Comparison of ENCODE assay signal across 8 cellular contexts in the genomic region with DNA sequence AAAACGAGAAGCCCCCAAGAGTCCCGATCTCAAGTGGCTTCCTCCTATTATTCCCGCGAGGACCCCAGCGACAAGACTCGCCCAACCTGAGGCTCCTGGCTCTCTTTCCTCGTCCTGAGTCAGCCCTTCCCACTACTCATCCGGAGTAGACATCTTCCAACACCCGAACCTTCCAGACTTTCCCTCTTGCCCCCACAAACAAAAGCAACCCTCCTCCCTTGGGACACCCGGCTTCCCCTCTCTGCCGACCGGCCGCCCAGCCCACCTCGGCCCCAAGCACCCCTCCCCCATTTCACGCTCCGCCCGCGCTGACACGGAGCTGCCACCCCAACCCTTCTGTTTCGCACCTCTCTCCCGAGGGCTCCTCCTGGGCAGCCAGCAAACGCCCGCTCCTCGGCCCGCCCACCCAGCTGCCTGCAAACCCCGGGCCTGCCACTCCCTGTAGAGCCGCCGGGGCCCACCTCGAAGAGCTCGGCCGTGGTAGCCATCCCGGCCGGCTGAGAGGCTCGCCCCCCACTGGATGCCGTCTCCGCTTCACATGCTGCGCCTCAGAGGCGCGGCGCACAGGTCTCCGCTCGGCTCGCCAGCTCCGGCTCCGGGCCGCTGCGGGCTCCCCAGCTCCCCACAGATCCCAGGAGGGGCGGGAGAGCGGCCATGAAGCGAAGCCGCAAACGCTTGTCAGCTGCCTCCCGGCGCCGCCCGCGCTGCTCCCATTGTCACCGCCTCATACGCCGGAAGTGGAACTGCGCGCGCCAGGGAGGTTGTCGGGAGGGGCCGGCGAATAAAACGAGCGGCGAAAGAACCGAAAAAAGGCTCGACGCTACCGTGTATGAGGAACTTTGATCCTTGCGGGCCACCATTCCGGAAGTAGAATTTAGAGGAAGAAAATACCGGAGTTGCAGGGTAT. TPM values are rescaled to one million over a fixed set of nuclear protein-coding genes. Genes with fewer than 3 reads are reported as not detected.
DNase-seq lines count a peak whose midpoint lies in the region; TF ChIP-seq lines count a peak whose summit lies in the region.

A gene with protein sequence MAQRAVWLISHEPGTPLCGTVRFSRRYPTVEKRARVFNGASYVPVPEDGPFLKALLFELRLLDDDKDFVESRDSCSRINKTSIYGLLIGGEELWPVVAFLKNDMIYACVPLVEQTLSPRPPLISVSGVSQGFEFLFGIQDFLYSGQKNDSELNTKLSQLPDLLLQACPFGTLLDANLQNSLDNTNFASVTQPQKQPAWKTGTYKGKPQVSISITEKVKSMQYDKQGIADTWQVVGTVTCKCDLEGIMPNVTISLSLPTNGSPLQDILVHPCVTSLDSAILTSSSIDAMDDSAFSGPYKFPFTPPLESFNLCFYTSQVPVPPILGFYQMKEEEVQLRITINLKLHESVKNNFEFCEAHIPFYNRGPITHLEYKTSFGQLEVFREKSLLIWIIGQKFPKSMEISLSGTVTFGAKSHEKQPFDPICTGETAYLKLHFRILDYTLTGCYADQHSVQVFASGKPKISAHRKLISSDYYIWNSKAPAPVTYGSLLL (plus strand): TSS at position 811 of the 907 bp plus-strand sequence. CDS start 344 bp downstream, outside the sequence.
A gene with protein sequence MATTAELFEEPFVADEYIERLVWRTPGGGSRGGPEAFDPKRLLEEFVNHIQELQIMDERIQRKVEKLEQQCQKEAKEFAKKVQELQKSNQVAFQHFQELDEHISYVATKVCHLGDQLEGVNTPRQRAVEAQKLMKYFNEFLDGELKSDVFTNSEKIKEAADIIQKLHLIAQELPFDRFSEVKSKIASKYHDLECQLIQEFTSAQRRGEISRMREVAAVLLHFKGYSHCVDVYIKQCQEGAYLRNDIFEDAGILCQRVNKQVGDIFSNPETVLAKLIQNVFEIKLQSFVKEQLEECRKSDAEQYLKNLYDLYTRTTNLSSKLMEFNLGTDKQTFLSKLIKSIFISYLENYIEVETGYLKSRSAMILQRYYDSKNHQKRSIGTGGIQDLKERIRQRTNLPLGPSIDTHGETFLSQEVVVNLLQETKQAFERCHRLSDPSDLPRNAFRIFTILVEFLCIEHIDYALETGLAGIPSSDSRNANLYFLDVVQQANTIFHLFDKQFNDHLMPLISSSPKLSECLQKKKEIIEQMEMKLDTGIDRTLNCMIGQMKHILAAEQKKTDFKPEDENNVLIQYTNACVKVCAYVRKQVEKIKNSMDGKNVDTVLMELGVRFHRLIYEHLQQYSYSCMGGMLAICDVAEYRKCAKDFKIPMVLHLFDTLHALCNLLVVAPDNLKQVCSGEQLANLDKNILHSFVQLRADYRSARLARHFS (minus strand): TSS at position 745 of the 907 bp plus-strand sequence. CDS start 257 bp downstream, at position 488.

- H3K4me3 Mint-ChIP-seq in activated naive CD4-positive, alpha-beta T cell treated with anti-CD3 and anti-CD28 coated beads for 36 hours, result peak within 1 kb of the TSS; percentile 99

- H3K27ac ChIP-seq in subcutaneous abdominal adipose tissue (ENCODE audit: low read depth, low read length), result peak within 1 kb of the TSS; percentile 93

- H3K9me3 ChIP-seq in neuron (ENCODE audit: low read length), result no peaks in the 10 kb centered on the region
- no peaks in the 10 kb centered on the region for H3K9me3 ChIP-seq in subcutaneous abdominal adipose tissue (ENCODE audit: control insufficient read depth in 5 of 5, low read length in 5 of 5)

- H3K9ac ChIP-seq in subcutaneous abdominal adipose tissue (ENCODE audit: low read length in 5 of 5), result peak within 1 kb of the TSS; percentile 64 to 97 (median 89)

- H3K9me3 Mint-ChIP-seq in activated naive CD4-positive, alpha-beta T cell treated with anti-CD3 and anti-CD28 coated beads for 36 hours, result no peaks in the 10 kb centered on the region

- DNase-seq in GM04504 (ENCODE audit: low read depth) (peak; percentile 82), HFF-Myc (ENCODE audit: extremely low read depth, low read depth) (peak; percentile 79), NAMALWA (ENCODE audit: low spot score) (peak; percentile 84), SK-N-DZ (ENCODE audit: low spot score) (peak; percentile 92), foreskin melanocyte (peak; percentile 90)
- peak; percentile 95 for DNase-seq in activated naive CD4-positive, alpha-beta T cell treated with anti-CD3 and anti-CD28 coated beads for 36 hours

- H3K4me1 Mint-ChIP-seq in activated naive CD4-positive, alpha-beta T cell treated with anti-CD3 and anti-CD28 coated beads for 36 hours (ENCODE audit: low read depth), result peaks cover 57% of the 10 kb centered on the region

- H2AFZ ChIP-seq in neuron (ENCODE audit: low read depth, low read length), result peak within 1 kb of the TSS; percentile 67

- CTCF ChIA-PET in activated naive CD4-positive, alpha-beta T cell treated with anti-CD3 and anti-CD28 coated beads for 36 hours (lab: Charles Lee), result interaction anchor here (0.7 kb wide), 1 partner anchor 56 kb away, joined by 3 read pairs; no protein-coding TSS in a partner anchor

- H3K4me3 ChIP-seq in HFF-Myc (replicated peaks; ENCODE audit: low read depth, low read length) (peak within 1 kb of the TSS; percentile 91), neuron (ENCODE audit: low read length) (peak within 1 kb of the TSS; percentile 80), subcutaneous abdominal adipose tissue (ENCODE audit: low read depth in 1 of 5, low read length in 5 of 5) (peak within 1 kb of the TSS; percentile 81 to 99 (median 92))

- peaks cover 9% of the 10 kb centered on the region for H3K36me3 Mint-ChIP-seq in activated naive CD4-positive, alpha-beta T cell treated with anti-CD3 and anti-CD28 coated beads for 36 hours (ENCODE audit: low read depth)

- TF ChIP-seq CTCF in HFF-Myc (IDR thresholded peaks at IDR 0.05; ENCODE audit: low read depth, low read length, missing control alignments), result no peak

- no peaks in the 10 kb centered on the region for H3K27me3 Mint-ChIP-seq in activated naive CD4-positive, alpha-beta T cell treated with anti-CD3 and anti-CD28 coated beads for 36 hours (ENCODE audit: low read depth)

- H3K27ac Mint-ChIP-seq in activated naive CD4-positive, alpha-beta T cell treated with anti-CD3 and anti-CD28 coated beads for 36 hours, result peak within 1 kb of the TSS; percentile 99

- H3K27me3 ChIP-seq in neuron (ENCODE audit: insufficient read depth, low read length) (no peaks in the 10 kb centered on the region), subcutaneous abdominal adipose tissue (ENCODE audit: control insufficient read depth in 5 of 5, insufficient read depth in 4 of 5, low read length in 5 of 5) (no peaks in the 10 kb centered on the region)

- intact Hi-C loops in activated naive CD4-positive, alpha-beta T cell treated with anti-CD3 and anti-CD28 coated beads for 36 hours (cut with micrococcal nuclease), result loop anchor here (1.0 to 10.0 kb wide), 9 partner anchors 41 to 1936 kb away; a partner anchor contains a TSS

- H3K36me3 ChIP-seq in neuron (ENCODE audit: insufficient read depth, low read length) (peaks cover 7% of the 10 kb centered on the region), subcutaneous abdominal adipose tissue (ENCODE audit: control insufficient read depth in 5 of 5, insufficient read depth in 5 of 5, low read length in 5 of 5) (no peaks in the 10 kb centered on the region)

- H3K4me1 ChIP-seq in neuron (ENCODE audit: insufficient read depth, low read length) (peaks cover 11% of the 10 kb centered on the region), subcutaneous abdominal adipose tissue (ENCODE audit: control insufficient read depth in 5 of 5, insufficient read depth in 5 of 5, low read length in 5 of 5) (peaks cover 0 to 43% (median 41%) of the 10 kb centered on the region in 5 donors)

RNA-seq across cellular contexts. Expression of the first gene that starts in this region (rescaled TPM):
- polyA plus RNA-seq in SK-N-DZ (2014; cell fraction: cytosol; rRNA removed), result 16.8 and 26.8 TPM in 2 replicates
- 9.9 and 15.2 TPM in 2 replicates for polyA plus RNA-seq in SK-N-DZ (2014; cell fraction: nucleus; rRNA removed)
- 10 to 100 TPM; 22.8 to 23.3 TPM for total RNA-seq in activated naive CD4-positive, alpha-beta T cell treated with anti-CD3 and anti-CD28 coated beads for 36 hours

RNA-seq across cellular contexts. Expression of the second gene that starts in this region (rescaled TPM):
- polyA plus RNA-seq in SK-N-DZ (2014; cell fraction: cytosol; rRNA removed), result 36.4 and 42.3 TPM in 2 replicates
- 22.3 and 27.7 TPM in 2 replicates for polyA plus RNA-seq in SK-N-DZ (2014; cell fraction: nucleus; rRNA removed)
- total RNA-seq in activated naive CD4-positive, alpha-beta T cell treated with anti-CD3 and anti-CD28 coated beads for 36 hours, result 10 to 100 TPM; 65.0 to 68.1 TPM

Comparison
In these comparisons a context has a peak if more than half of its experiments do, and no peak if none do; other contexts are left out.
1. Peak in every context shown above with its lines: DNase-seq, H3K4me3 ChIP-seq and H3K27ac ChIP-seq.